Comparison of ENCODE assay signal across 20 cellular contexts in genomic region chr7:84837405-84837804, GRCh38.
DNase-seq lines count a peak whose midpoint lies in the region; ATAC-seq and TF ChIP-seq lines count a peak whose summit lies in the region.
"Had no signal": no experiment of that assay in that cellular context is flagged by ENCODE, and none has a peak within 500 bp of the region (broad histone marks: within the 10 kb centered on the region; RNA-seq: fewer than 3 reads in every experiment).

No MANE protein-coding gene starts in this region.

- intact Hi-C loops in PC-9 (cut with micrococcal nuclease; ENCODE audit: unreplicated experiment): no loop called here

- H2BK12ac ChIP-seq in mesenchymal stem cell (ENCODE audit: low read length in 2 of 2): no peak overlapping the region

- no peaks in the 10 kb centered on the region for H3K79me2 ChIP-seq in PC-9 (ENCODE audit: low read depth)

- no TSS peak for BruUV-seq in PC-9 (replicated peaks; lab: Mats Ljungman, UMichigan)

- H2BK5ac ChIP-seq in mesenchymal stem cell (ENCODE audit: low read depth, low read length, poor library complexity, severe bottlenecking): no peak overlapping the region

- no peak overlapping the region for H3K4ac ChIP-seq in mesenchymal stem cell (ENCODE audit: low read depth in 1 of 2, low read length in 2 of 2)

- H3K79me1 ChIP-seq in mesenchymal stem cell (replicated peaks; ENCODE audit: low read length, poor library complexity, severe bottlenecking): no peaks in the 10 kb centered on the region

- POLR2A ChIA-PET in PC-9 (lab: Charles Lee; ENCODE audit: unreplicated experiment): no interaction called here
- POLR2A ChIA-PET in naive thymus-derived CD8-positive, alpha-beta T cell (lab: Charles Lee): no interaction called here

- no peak overlapping the region for H3K4me3 Mint-ChIP-seq in naive thymus-derived CD8-positive, alpha-beta T cell
- H3K4me3 Mint-ChIP-seq: CD8-positive, alpha-beta T cell had no signal

- H3K18ac ChIP-seq in mesenchymal stem cell (ENCODE audit: low read depth in 1 of 2, low read length in 2 of 2): no peak overlapping the region

- H3K27ac ChIP-seq in PC-9: no peak overlapping the region
- no peak overlapping the region for H3K27ac ChIP-seq in mesenchymal stem cell (ENCODE audit: low read length, poor library complexity, severe bottlenecking)
- H3K27ac ChIP-seq: BLaER1, SJCRH30 had no signal

- no peak overlapping the region for H3K27ac Mint-ChIP-seq in naive thymus-derived CD8-positive, alpha-beta T cell
- H3K27ac Mint-ChIP-seq: CD8-positive, alpha-beta T cell had no signal

- H3K4me1 ChIP-seq in PC-9 (replicated peaks; ENCODE audit: insufficient read depth) (no peaks in the 10 kb centered on the region), mesenchymal stem cell (ENCODE audit: control insufficient read depth, insufficient read depth, low read depth, low read length) (no peaks in the 10 kb centered on the region)
- H3K4me1 ChIP-seq: BLaER1 had no signal

- H3K9me3 Mint-ChIP-seq in naive thymus-derived CD8-positive, alpha-beta T cell: peaks cover 0 to 8% (median 0%) of the 10 kb centered on the region in 9 donors
- H3K9me3 Mint-ChIP-seq: CD8-positive, alpha-beta T cell had no signal

- H3K36me3 ChIP-seq in PC-9 (ENCODE audit: low read depth) (no peaks in the 10 kb centered on the region), mesenchymal stem cell (ENCODE audit: control insufficient read depth in 1 of 2, insufficient read depth in 2 of 2, low read depth in 1 of 2, low read length in 2 of 2) (no peaks in the 10 kb centered on the region)
- H3K36me3 ChIP-seq: BLaER1, MG63, SJCRH30 had no signal

- H3K9me3 ChIP-seq in PC-9 (ENCODE audit: insufficient read depth, low read depth): no peaks in the 10 kb centered on the region
- H3K9me3 ChIP-seq in mesenchymal stem cell (ENCODE audit: control insufficient read depth, low read length): no peaks in the 10 kb centered on the region
- H3K9me3 ChIP-seq: BLaER1, MG63, SJCRH30 had no signal

- H3F3A ChIP-seq in PC-9 (ENCODE audit: insufficient read depth, low read depth): no peaks in the 10 kb centered on the region

- no peak overlapping the region for H4K8ac ChIP-seq in mesenchymal stem cell (ENCODE audit: low read length)

- H3K9ac ChIP-seq in mesenchymal stem cell (ENCODE audit: low read length): no peak overlapping the region
- H3K9ac ChIP-seq: BLaER1 had no signal

- no peak for TF ChIP-seq CTCF in HFF-Myc (IDR thresholded peaks at IDR 0.05; ENCODE audit: low read depth, low read length, missing control alignments)
- no peak for TF ChIP-seq CTCF in PC-9 (conservative IDR thresholded peaks at IDR 0.05)

- no peaks in the 10 kb centered on the region for H3K27me3 Mint-ChIP-seq in naive thymus-derived CD8-positive, alpha-beta T cell

- no peak overlapping the region for H4K91ac ChIP-seq in mesenchymal stem cell (ENCODE audit: low read length)

- H2AFZ ChIP-seq in PC-9 (0 out of 2 replicates have a peak overlapping the region, but pooled peaks have one; percentile 18), mesenchymal stem cell (ENCODE audit: low read depth, low read length) (no peak overlapping the region)

- H3K4me3 ChIP-seq in HFF-Myc (replicated peaks; ENCODE audit: low read depth, low read length) (no peak overlapping the region), PC-9 (no peak overlapping the region), mesenchymal stem cell (ENCODE audit: insufficient read depth in 1 of 2, low read depth in 1 of 2, low read length in 2 of 2) (no peak overlapping the region)
- H3K4me3 ChIP-seq: BLaER1, MG63, SJCRH30 had no signal

- peak; percentile 9 for DNase-seq in A172 (ENCODE audit: low spot score)
- DNase-seq in HFF-Myc (ENCODE audit: extremely low read depth, low read depth): peak; percentile 1
- no peak for DNase-seq in PC-9
- DNase-seq in mesenchymal stem cell: peak; percentile 50
- DNase-seq in naive thymus-derived CD8-positive, alpha-beta T cell: no peak
- DNase-seq: Calu3; CD8-positive, alpha-beta T cell; DMS53; EL; IMR-90; Karpas-422; MG63; NCI-H1694 treated with DMSO at 0.1 percent for 48 hours; NCI-H510A; NCI-H748 treated with DMSO at 0.1 percent for 48 hours had no signal

- no peak overlapping the region for H3K14ac ChIP-seq in mesenchymal stem cell (ENCODE audit: low read length in 2 of 2)

- no peak overlapping the region for H2BK120ac ChIP-seq in mesenchymal stem cell (ENCODE audit: low read depth, low read length)

- CTCF ChIA-PET in PC-9 (lab: Charles Lee): interaction anchor here (0.6 kb wide), 1 partner anchor 860 kb away, joined by 5 read pairs; no protein-coding TSS in a partner anchor

- H3K27me3 ChIP-seq in PC-9 (ENCODE audit: insufficient read depth, low read depth) (no peaks in the 10 kb centered on the region), mesenchymal stem cell (ENCODE audit: control insufficient read depth in 1 of 2, insufficient read depth in 1 of 2, low read length in 2 of 2) (no peaks in the 10 kb centered on the region)
- H3K27me3 ChIP-seq: BLaER1, MG63, SJCRH30 had no signal

- H3K9me2 ChIP-seq in PC-9 (ENCODE audit: insufficient read depth): no peaks in the 10 kb centered on the region

- H3K23ac ChIP-seq in mesenchymal stem cell (ENCODE audit: low read length in 2 of 2): no peak overlapping the region

- H2BK15ac ChIP-seq in mesenchymal stem cell (ENCODE audit: low read depth, poor library complexity, severe bottlenecking): no peak overlapping the region

- no peaks in the 10 kb centered on the region for H3K4me1 Mint-ChIP-seq in naive thymus-derived CD8-positive, alpha-beta T cell

- no peak overlapping the region for H3K4me2 ChIP-seq in PC-9
- no peak overlapping the region for H3K4me2 ChIP-seq in mesenchymal stem cell (ENCODE audit: low read length, poor library complexity, severe bottlenecking)
- H3K4me2 ChIP-seq: BLaER1 had no signal

- H3K36me3 Mint-ChIP-seq in naive thymus-derived CD8-positive, alpha-beta T cell: no peaks in the 10 kb centered on the region
- H3K36me3 Mint-ChIP-seq: CD8-positive, alpha-beta T cell had no signal

- ATAC-seq in HG02973 (IDR thresholded peaks at IDR 0.05; ENCODE audit: unreplicated experiment) (no peak), GM18873 (IDR thresholded peaks at IDR 0.05; ENCODE audit: low FRiP score, unreplicated experiment) (no peak)
- ATAC-seq in naive thymus-derived CD8-positive, alpha-beta T cell: no peak
- ATAC-seq: CD8-positive, alpha-beta T cell; Panc1 had no signal

- H2AK5ac ChIP-seq in mesenchymal stem cell (ENCODE audit: low read length, severe bottlenecking): no peak overlapping the region

- H4K20me1 ChIP-seq in PC-9 (ENCODE audit: insufficient read depth): no peaks in the 10 kb centered on the region
- H4K20me1 ChIP-seq: BLaER1 had no signal

- no CpG with 5 or more reads among the region's 2 CpGs for WGBS in mesenchymal stem cell

Comparison
In these comparisons a context has a peak if more than half of its experiments do, and no peak if none do; other contexts are left out.
1. DNase-seq: peak in A172 (single experiment), HFF-Myc (single experiment) and mesenchymal stem cell (single experiment); none in PC-9 (0 of 2) and naive thymus-derived CD8-positive, alpha-beta T cell (0 of 10).